In genomic region chr5:117209479-117209878, GRCh38 we compare ENCODE assay signal across 35 cellular contexts.
"Had no signal": no experiment of that assay in that cellular context is flagged by ENCODE, and none has a peak within 500 bp of the region (broad histone marks: within the 10 kb centered on the region; RNA-seq: fewer than 3 reads in every experiment).

No MANE protein-coding gene starts in this region.

- H3K4me3 ChIP-seq: MG63 had no signal

- H3K9me3 ChIP-seq: MG63 had no signal

- H3K9ac ChIP-seq: KMS-11 had no signal

- DNase-seq: Karpas-422, Kasumi-1, MG63, MM.1S, MV-4-11, NCI-H1048, NCI-H1092, NCI-H1092 treated with DMSO at 0.1 percent for 48 hours, NCI-H1105, NCI-H1105 treated with DMSO at 0.1 percent for 48 hours, NCI-H1417, NCI-H1417 treated with DMSO at 0.1 percent for 48 hours, NCI-H1436, NCI-H1436 treated with DMSO at 0.1 percent for 48 hours, NCI-H146, NCI-H1694, NCI-H1694 treated with DMSO at 0.1 percent for 48 hours, NCI-H187, NCI-H187 treated with DMSO at 0.1 percent for 48 hours, NCI-H1930, NCI-H2029, NCI-H2029 treated with DMSO at 0.1 percent for 48 hours, NCI-H2081, NCI-H2081 treated with DMSO at 0.1 percent for 48 hours, NCI-H2107, NCI-H2171, NCI-H2171 treated with DMSO at 0.1 percent for 48 hours, NCI-H2227 treated with DMSO at 0.1 percent for 48 hours, NCI-H226, NCI-H345, NCI-H446, NCI-H446 treated with DMSO at 0.1 percent for 48 hours, NCI-H510A, NCI-H510A treated with DMSO at 0.1 percent for 48 hours had no signal

- H3K27ac ChIP-seq: KMS-11 had no signal

- H3K36me3 ChIP-seq: MG63 had no signal

- H3K4me2 ChIP-seq: KMS-11 had no signal

- H3K27me3 ChIP-seq: MG63 had no signal
